In genomic region chr16:1088295-1089170, GRCh38 we compare ENCODE assay signal across 1 cellular context.
TF ChIP-seq lines count a peak whose summit lies in the region.

No MANE protein-coding gene starts in this region.

TF ChIP-seq in HepG2, 621 proteins besides CTCF, POLR2A, EP300 and RAD21 (continued from another document):
- TF ChIP-seq, protein P1, sequence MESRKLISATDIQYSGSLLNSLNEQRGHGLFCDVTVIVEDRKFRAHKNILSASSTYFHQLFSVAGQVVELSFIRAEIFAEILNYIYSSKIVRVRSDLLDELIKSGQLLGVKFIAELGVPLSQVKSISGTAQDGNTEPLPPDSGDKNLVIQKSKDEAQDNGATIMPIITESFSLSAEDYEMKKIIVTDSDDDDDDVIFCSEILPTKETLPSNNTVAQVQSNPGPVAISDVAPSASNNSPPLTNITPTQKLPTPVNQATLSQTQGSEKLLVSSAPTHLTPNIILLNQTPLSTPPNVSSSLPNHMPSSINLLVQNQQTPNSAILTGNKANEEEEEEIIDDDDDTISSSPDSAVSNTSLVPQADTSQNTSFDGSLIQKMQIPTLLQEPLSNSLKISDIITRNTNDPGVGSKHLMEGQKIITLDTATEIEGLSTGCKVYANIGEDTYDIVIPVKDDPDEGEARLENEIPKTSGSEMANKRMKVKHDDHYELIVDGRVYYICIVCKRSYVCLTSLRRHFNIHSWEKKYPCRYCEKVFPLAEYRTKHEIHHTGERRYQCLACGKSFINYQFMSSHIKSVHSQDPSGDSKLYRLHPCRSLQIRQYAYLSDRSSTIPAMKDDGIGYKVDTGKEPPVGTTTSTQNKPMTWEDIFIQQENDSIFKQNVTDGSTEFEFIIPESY (CRISPR knock-in tag; IDR thresholded peaks at IDR 0.05) = no peak
- 0 out of 2 replicates have a peak, but pooled peaks have one; percentile 17 for TF ChIP-seq NR2F6 (IDR thresholded peaks at IDR 0.05)
- TF ChIP-seq NR2F6 (CRISPR knock-in tag; IDR thresholded peaks at IDR 0.05) = no peak; the same call in 1 of the 2 replicates
- no peak for TF ChIP-seq ISX (CRISPR knock-in tag; conservative IDR thresholded peaks at IDR 0.05)
- no peak for TF ChIP-seq MZF1 (CRISPR knock-in tag; IDR thresholded peaks at IDR 0.05; ENCODE audit: borderline replicate concordance)
- TF ChIP-seq ZNF333 (CRISPR knock-in tag; IDR thresholded peaks at IDR 0.05; ENCODE audit: borderline replicate concordance) = no peak
- no peak for TF ChIP-seq REPIN1 (CRISPR knock-in tag; IDR thresholded peaks at IDR 0.05; ENCODE audit: borderline replicate concordance, low read depth)
- no peak for TF ChIP-seq ZSCAN21 (CRISPR knock-in tag; IDR thresholded peaks at IDR 0.05; ENCODE audit: borderline replicate concordance)
- no peak for TF ChIP-seq CREB1 (IDR thresholded peaks at IDR 0.05)
- TF ChIP-seq CREB1 (CRISPR knock-in tag; IDR thresholded peaks at IDR 0.05) = no peak
- TF ChIP-seq ZBTB25 (CRISPR knock-in tag; IDR thresholded peaks at IDR 0.05) = no peak
- no peak for TF ChIP-seq CBX5 (CRISPR knock-in tag; IDR thresholded peaks at IDR 0.05; ENCODE audit: borderline replicate concordance)
- no peak for TF ChIP-seq FOXA1 (IDR thresholded peaks at IDR 0.05)
- no peak for TF ChIP-seq FOXA1 (CRISPR knock-in tag; IDR thresholded peaks at IDR 0.05)
- TF ChIP-seq ZNF747 (CRISPR knock-in tag; IDR thresholded peaks at IDR 0.05; ENCODE audit: borderline replicate concordance) = no peak
- peak; percentile 53 for TF ChIP-seq FOSL2 (CRISPR knock-in tag; IDR thresholded peaks at IDR 0.05)
- no peak for TF ChIP-seq TARDBP (CRISPR knock-in tag; IDR thresholded peaks at IDR 0.05)
